ENCODE assay signal across 1 cellular context in genomic region chr7:77752016-77752415, GRCh38.
A peak's percentile ranks its signal among the peaks of the same experiment; 100 is the strongest.
TF ChIP-seq lines count a peak whose summit lies in the region.

No MANE protein-coding gene starts in this region.

TF ChIP-seq in K562, 482 proteins besides CTCF, POLR2A, EP300 and RAD21 (continued from another document):
- TF ChIP-seq ZBTB7A (IDR thresholded peaks at IDR 0.05; ENCODE audit: borderline replicate concordance, control insufficient read depth, low read depth, low read length) (no peak), ZKSCAN1 (IDR thresholded peaks at IDR 0.05; ENCODE audit: low read depth, low read length) (no peak), CEBPG (CRISPR knock-in tag; IDR thresholded peaks at IDR 0.05) (no peak), CEBPG (tag; conservative IDR thresholded peaks at IDR 0.05 in 1 of 2, IDR thresholded peaks at IDR 0.05 in 1 of 2) (peak; percentile 28 to 71; a peak in 2 of 4 replicates), ZBTB8A (IDR thresholded peaks at IDR 0.05; ENCODE audit: partially characterized antibody) (no peak), CREM (IDR thresholded peaks at IDR 0.05; ENCODE audit: low read depth) (peak; percentile 26; the same call in 1 of the 2 replicates), CSDE1 (IDR thresholded peaks at IDR 0.05) (no peak), THRB (CRISPR knock-in tag; conservative IDR thresholded peaks at IDR 0.05) (no peak), ZNF253 (CRISPR knock-in tag; conservative IDR thresholded peaks at IDR 0.05) (no peak), NCOA4 (IDR thresholded peaks at IDR 0.05; ENCODE audit: partially characterized antibody) (no peak), MTA1 (IDR thresholded peaks at IDR 0.05; ENCODE audit: borderline replicate concordance) (peak; percentile 15; the same call in 1 of the 2 replicates), JUND (IDR thresholded peaks at IDR 0.05; ENCODE audit: borderline replicate concordance, low read depth, low read length) (peak; percentile 50; the same call in 1 of the 2 replicates), JUND (tag; IDR thresholded peaks at IDR 0.05; ENCODE audit: borderline replicate concordance, low read depth, low read length) (peak; percentile 49; the same call in 1 of the 3 replicates), GTF2B (IDR thresholded peaks at IDR 0.05; ENCODE audit: extremely low read depth, insufficient read length) (no peak), YBX1 (IDR thresholded peaks at IDR 0.05) (no peak), ZNF561 (CRISPR knock-in tag; conservative IDR thresholded peaks at IDR 0.05) (no peak), HMBOX1 (IDR thresholded peaks at IDR 0.05) (peak; percentile 60; the same call in 1 of the 2 replicates), ERF (CRISPR knock-in tag; IDR thresholded peaks at IDR 0.05) (no peak), IRF2 (CRISPR knock-in tag; IDR thresholded peaks at IDR 0.05) (no peak), THRAP3 (IDR thresholded peaks at IDR 0.05; ENCODE audit: borderline replicate concordance) (no peak), ID3 (CRISPR knock-in tag; IDR thresholded peaks at IDR 0.05) (no peak), ID3 (tag; IDR thresholded peaks at IDR 0.05) (no peak), RERE (CRISPR knock-in tag; IDR thresholded peaks at IDR 0.05; ENCODE audit: borderline replicate concordance) (no peak), AFF1 (IDR thresholded peaks at IDR 0.05; ENCODE audit: low read depth in 1 of 2, partially characterized antibody in 2 of 2) (no peak), ILF3 (IDR thresholded peaks at IDR 0.05; ENCODE audit: borderline replicate concordance) (no peak), RFX1 (IDR thresholded peaks at IDR 0.05) (peak; percentile 34), U2AF1 (optimal IDR thresholded peaks at IDR 0.05; ENCODE audit: low read depth, low read length) (no peak), PHTF2 (CRISPR knock-in tag; IDR thresholded peaks at IDR 0.05) (no peak), MAFK (IDR thresholded peaks at IDR 0.05; ENCODE audit: low read length) (no peak), BCL6 (CRISPR knock-in tag; IDR thresholded peaks at IDR 0.05) (no peak), ZNF778 (CRISPR knock-in tag; IDR thresholded peaks at IDR 0.05) (no peak), MEF2A (IDR thresholded peaks at IDR 0.05; ENCODE audit: control insufficient read depth, low read depth, low read length) (no peak), NRF1 (conservative IDR thresholded peaks at IDR 0.05 in 1 of 2, IDR thresholded peaks at IDR 0.05 in 1 of 2) (peak; percentile 29 to 35; a peak in 3 of 4 replicates), CTBP1 (IDR thresholded peaks at IDR 0.05; ENCODE audit: borderline replicate concordance) (peak; percentile 23; the same call in 1 of the 2 replicates), GABPB1 (CRISPR knock-in tag; IDR thresholded peaks at IDR 0.05) (no peak), KAT7 (CRISPR knock-in tag; IDR thresholded peaks at IDR 0.05; ENCODE audit: borderline replicate concordance) (no peak), RBM39 (optimal IDR thresholded peaks at IDR 0.05; ENCODE audit: low read depth, low read length) (no peak), CBX5 (IDR thresholded peaks at IDR 0.05; ENCODE audit: borderline replicate concordance, low read depth) (no peak), PRDM10 (IDR thresholded peaks at IDR 0.05; ENCODE audit: partially characterized antibody) (peak; percentile 47), ETV1 (tag; conservative IDR thresholded peaks at IDR 0.05; ENCODE audit: low read depth) (no peak), ZNF280B (CRISPR knock-in tag; IDR thresholded peaks at IDR 0.05) (no peak), ETS2 (tag; IDR thresholded peaks at IDR 0.05; ENCODE audit: borderline replicate concordance, poor library complexity, severe bottlenecking) (no peak), USF1 (CRISPR knock-in tag; IDR thresholded peaks at IDR 0.05) (no peak), SMARCE1 (IDR thresholded peaks at IDR 0.05) (no peak), ZNF174 (CRISPR knock-in tag; IDR thresholded peaks at IDR 0.05) (no peak), ZFPM2 (CRISPR knock-in tag; IDR thresholded peaks at IDR 0.05) (no peak), NFIC (IDR thresholded peaks at IDR 0.05) (no peak), ATF1 (CRISPR knock-in tag; IDR thresholded peaks at IDR 0.05) (no peak), ATF1 (tag; IDR thresholded peaks at IDR 0.05) (0 out of 2 replicates have a peak, but pooled peaks have one; percentile 31), TFAM (CRISPR knock-in tag; conservative IDR thresholded peaks at IDR 0.05) (no peak)
